ENCODE assay signal across 8 cellular contexts in genomic region chr10:94362360-94363250, GRCh38. TPM values are rescaled to one million over a fixed set of nuclear protein-coding genes. Genes with fewer than 3 reads are reported as not detected.
DNase-seq lines count a peak whose midpoint lies in the region; TF ChIP-seq lines count a peak whose summit lies in the region.

A gene with protein sequence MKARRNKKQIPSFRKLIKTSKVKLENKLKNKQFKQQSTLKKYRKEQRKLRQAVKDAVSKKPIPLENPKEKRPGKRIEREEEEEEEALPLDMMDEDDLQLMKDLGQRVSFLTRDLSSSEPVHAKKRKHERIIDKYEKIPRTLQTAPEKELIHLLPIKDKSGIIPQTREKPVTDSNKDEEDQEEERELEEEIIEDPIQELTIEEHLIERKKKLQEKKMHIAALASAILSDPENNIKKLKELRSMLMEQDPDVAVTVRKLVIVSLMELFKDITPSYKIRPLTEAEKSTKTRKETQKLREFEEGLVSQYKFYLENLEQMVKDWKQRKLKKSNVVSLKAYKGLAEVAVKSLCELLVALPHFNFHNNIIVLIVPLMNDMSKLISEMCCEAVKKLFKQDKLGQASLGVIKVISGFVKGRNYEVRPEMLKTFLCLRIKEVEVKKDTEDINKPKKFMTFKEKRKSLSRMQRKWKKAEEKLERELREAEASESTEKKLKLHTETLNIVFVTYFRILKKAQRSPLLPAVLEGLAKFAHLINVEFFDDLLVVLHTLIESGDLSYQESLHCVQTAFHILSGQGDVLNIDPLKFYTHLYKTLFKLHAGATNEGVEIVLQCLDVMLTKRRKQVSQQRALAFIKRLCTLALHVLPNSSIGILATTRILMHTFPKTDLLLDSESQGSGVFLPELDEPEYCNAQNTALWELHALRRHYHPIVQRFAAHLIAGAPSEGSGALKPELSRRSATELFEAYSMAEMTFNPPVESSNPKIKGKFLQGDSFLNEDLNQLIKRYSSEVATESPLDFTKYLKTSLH (minus strand): TSS chr10:94362939. CDS start chr10:94362838, 101 bp downstream.

- peak; percentile 82 for TF ChIP-seq CTCF in H9 (conservative IDR thresholded peaks at IDR 0.05)
- peak; percentile 74 for TF ChIP-seq CTCF in foreskin fibroblast (IDR thresholded peaks at IDR 0.05; ENCODE audit: low read depth, low read length)
- TF ChIP-seq CTCF in neural crest cell (conservative IDR thresholded peaks at IDR 0.05), result peak; percentile 93

- H2BK12ac ChIP-seq in H9 (ENCODE audit: insufficient read length, low read depth, low read length), result no peak within 1 kb of the TSS

- H3K14ac ChIP-seq in H9 (ENCODE audit: insufficient read depth, low read length), result 0 out of 2 replicates have a peak within 1 kb of the TSS, but pooled peaks have one; percentile 32

- peaks cover 0 to 4% of the 10 kb centered on the region in 2 experiments; a peak in 2 of 5 replicates for H3K9me3 Mint-ChIP-seq in H9
- H3K9me3 Mint-ChIP-seq in neural crest cell, result no peaks in the 10 kb centered on the region

- no CpG with 5 or more reads among the region's 55 CpGs for WGBS in H9 (ENCODE audit: extremely low coverage, insufficient read length, low lambda C conversion rate)

- H3K36me3 Mint-ChIP-seq in H9 (ENCODE audit: insufficient read depth in 1 of 3, low read depth in 3 of 3), result peaks cover 17 to 33% (median 30%) of the 10 kb centered on the region in 3 experiments; a peak in 6 of 7 replicates
- H3K36me3 Mint-ChIP-seq in neural crest cell (ENCODE audit: low read depth), result peaks cover 6% of the 10 kb centered on the region

- no peaks in the 10 kb centered on the region for H3K79me1 ChIP-seq in H9 (ENCODE audit: insufficient read depth, low read depth, low read length, poor library complexity, severe bottlenecking)

- no peak within 1 kb of the TSS for H2BK15ac ChIP-seq in H9 (ENCODE audit: low read depth, low read length)

- H3K4me3 Mint-ChIP-seq in H9 (peak within 1 kb of the TSS; percentile 93 to 95), neural crest cell (peak within 1 kb of the TSS; percentile 96)

- H3K4me1 Mint-ChIP-seq in H9 (peaks cover 7 to 11% of the 10 kb centered on the region in 2 experiments; a peak in 2 of 4 replicates), neural crest cell (peaks cover 29% of the 10 kb centered on the region)

- no peaks in the 10 kb centered on the region for H4K20me1 ChIP-seq in H9 (ENCODE audit: control insufficient read depth, insufficient read depth, insufficient read length)

- H2AFZ ChIP-seq in H9 (ENCODE audit: low read length), result peak within 1 kb of the TSS; percentile 34

- peaks cover 5% of the 10 kb centered on the region for H3K23me2 ChIP-seq in H9 (ENCODE audit: insufficient read length, low read depth, low read length, poor library complexity, severe bottlenecking)

- no peak within 1 kb of the TSS for H2BK5ac ChIP-seq in H9 (ENCODE audit: insufficient read length, low read length)

- peak within 1 kb of the TSS; percentile 67 to 94 (median 93); a peak in 5 of 7 replicates for H3K27ac Mint-ChIP-seq in H9
- H3K27ac Mint-ChIP-seq in neural crest cell (ENCODE audit: unreplicated experiment), result peak within 1 kb of the TSS; percentile 94

- no peak within 1 kb of the TSS for H3K27ac ChIP-seq in H9 (ENCODE audit: insufficient read length, low read depth, low read length)
- peak within 1 kb of the TSS; percentile 77 for H3K27ac ChIP-seq in stomach smooth muscle (ENCODE audit: low read length)

- H3K36me3 ChIP-seq in stomach smooth muscle (ENCODE audit: control insufficient read depth in 2 of 2, insufficient read depth in 2 of 2, low read length in 2 of 2), result peaks cover 0 to 7% of the 10 kb centered on the region in 2 donors

- no peak within 1 kb of the TSS for H3K23ac ChIP-seq in H9 (ENCODE audit: insufficient read length, low read depth, low read length)

- H3K9me3 ChIP-seq in H9 (ENCODE audit: control insufficient read depth, low read depth, low read length) (no peaks in the 10 kb centered on the region), stomach smooth muscle (ENCODE audit: control insufficient read depth in 2 of 2, low read length in 2 of 2) (no peaks in the 10 kb centered on the region)

- peak within 1 kb of the TSS; percentile 85 for H3K9ac ChIP-seq in H9 (ENCODE audit: extremely low read depth, insufficient read length, low read length)
- peak within 1 kb of the TSS; percentile 89 to 96 for H3K9ac ChIP-seq in stomach smooth muscle (ENCODE audit: low read length in 2 of 2)

- no peak within 1 kb of the TSS for H4K8ac ChIP-seq in H9 (replicated peaks; ENCODE audit: insufficient read length, low read depth, low read length)

- H4K91ac ChIP-seq in H9 (ENCODE audit: insufficient read length, low read depth, low read length), result no peak within 1 kb of the TSS

- H3K18ac ChIP-seq in H9 (ENCODE audit: insufficient read length, low read depth, low read length), result no peak within 1 kb of the TSS

- peak within 1 kb of the TSS; percentile 93 for H3K4me2 ChIP-seq in H9 (ENCODE audit: insufficient read depth, insufficient read length, low read length)

- no peak within 1 kb of the TSS for H3T11ph ChIP-seq in H9 (ENCODE audit: low read length)

- no peak within 1 kb of the TSS for H4K5ac ChIP-seq in H9 (ENCODE audit: insufficient read length, low read depth, low read length)

- no peaks in the 10 kb centered on the region; the same call in 1 of the 2 replicates for H3K4me1 ChIP-seq in H9 (ENCODE audit: insufficient read depth, low read length)
- H3K4me1 ChIP-seq in stomach smooth muscle (ENCODE audit: control insufficient read depth, insufficient read depth, low read length), result peaks cover 8% of the 10 kb centered on the region

- peaks cover 12% of the 10 kb centered on the region; the same call in 1 of the 2 replicates for H3K79me2 ChIP-seq in H9 (ENCODE audit: insufficient read depth, low read length)

- H2BK20ac ChIP-seq in H9 (ENCODE audit: low read depth, low read length, poor library complexity, severe bottlenecking), result no peak within 1 kb of the TSS

- H3K27me3 ChIP-seq in H9 (ENCODE audit: insufficient read depth, low read length) (no peaks in the 10 kb centered on the region; the same call in 1 of the 2 replicates), stomach smooth muscle (ENCODE audit: control insufficient read depth in 1 of 2, insufficient read depth in 2 of 2, low read length in 2 of 2) (no peaks in the 10 kb centered on the region)

- H3K27me3 Mint-ChIP-seq in H9 (ENCODE audit: low read depth), result peaks cover 32% of the 10 kb centered on the region
- peaks cover 16% of the 10 kb centered on the region for H3K27me3 Mint-ChIP-seq in neural crest cell (ENCODE audit: low read depth)

- H2BK120ac ChIP-seq in H9 (ENCODE audit: low read depth, low read length, poor library complexity, severe bottlenecking), result no peak within 1 kb of the TSS

- peak within 1 kb of the TSS; percentile 63 to 71 for H3K4me3 ChIP-seq in foreskin fibroblast (ENCODE audit: low read depth in 1 of 2, low read length in 2 of 2)
- peak within 1 kb of the TSS; percentile 91 to 95 for H3K4me3 ChIP-seq in stomach smooth muscle (ENCODE audit: low read length in 2 of 2)

- no peak within 1 kb of the TSS for H2AK5ac ChIP-seq in H9 (ENCODE audit: insufficient read length, low read length)

- DNase-seq in GDM1 (lab: John Stamatoyannopoulos, UW) (peak; percentile 89), H9 (peak; percentile 96), M059J (ENCODE audit: low read depth) (peak; percentile 95), SIG-M5 (lab: John Stamatoyannopoulos, UW) (peak; percentile 33), activated gamma-delta T cell treated with Interleukin-2 at 50 U/mL for 16 hours (peak; percentile 92), foreskin fibroblast (peak; percentile 94 to 98), neural crest cell (ENCODE audit: low read depth, low spot score) (peak; percentile 98)

- no peak within 1 kb of the TSS for H3K56ac ChIP-seq in H9 (ENCODE audit: insufficient read length, low read depth, low read length)

- no peak within 1 kb of the TSS for H3K4ac ChIP-seq in H9 (ENCODE audit: low read depth, low read length)

RNA-seq across cellular contexts. Expression of the gene that starts here (rescaled TPM):
- total RNA-seq in H9 (2021) (34.8 and 35.8 TPM in 2 replicates), neural crest cell (24.7 and 25.7 TPM in 2 replicates)
- total RNA-seq in M059J (2014; rRNA removed; shearing (Covaris generic)), result 21.8 and 29.6 TPM in 2 replicates

Comparison
In these comparisons a context has a peak if more than half of its experiments do, and no peak if none do; other contexts are left out.
1. DNase-seq: peak in every context shown above with its lines; median percentile 98 in neural crest cell; 96 in H9; 96 in foreskin fibroblast; 95 in M059J; 92 in activated gamma-delta T cell treated with Interleukin-2 at 50 U/mL for 16 hours; 89 in GDM1; 33 in SIG-M5.